In the genomic region with DNA sequence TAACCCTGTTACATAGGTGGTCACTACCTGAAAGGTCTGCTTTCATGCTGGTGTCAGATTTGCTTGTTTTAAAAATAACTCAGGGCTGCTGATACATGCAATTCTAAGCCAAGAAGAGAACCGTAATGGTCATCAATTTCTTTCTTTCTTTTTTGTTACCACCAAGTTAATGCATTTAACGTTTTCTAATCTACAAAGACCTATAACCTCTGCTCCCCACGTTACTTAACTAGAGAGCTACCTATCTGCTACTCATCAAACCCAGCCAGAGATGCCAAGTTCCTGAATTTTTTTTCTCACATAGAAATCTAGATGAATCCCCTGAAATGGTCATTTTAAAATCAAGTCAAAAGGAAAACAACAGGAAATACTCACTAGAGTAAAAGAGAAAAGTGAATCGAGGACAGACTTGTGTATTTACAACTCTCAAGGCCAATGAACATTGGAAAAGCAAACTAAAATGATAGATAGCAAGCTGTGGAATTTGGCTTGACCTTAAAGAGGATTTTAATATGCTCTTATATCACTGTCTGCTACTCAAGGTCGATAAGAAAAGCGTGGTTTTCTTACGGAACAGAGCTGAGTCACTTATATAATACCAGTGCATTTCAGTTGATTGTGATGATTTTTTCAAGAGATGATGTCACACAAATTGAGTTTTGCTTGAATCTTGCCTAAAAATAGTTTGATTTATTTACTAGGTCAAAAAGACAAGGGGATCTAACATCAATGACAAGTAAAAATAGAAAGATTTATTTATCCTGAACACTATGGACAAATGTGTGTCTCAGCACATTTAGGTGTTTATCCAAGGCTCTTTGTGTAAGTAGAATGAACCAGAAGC, we compare ENCODE assay signal across 10 cellular contexts.
DNase-seq lines count a peak whose midpoint lies in the region; ATAC-seq and TF ChIP-seq lines count a peak whose summit lies in the region.
"Had no signal": no experiment of that assay in that cellular context is flagged by ENCODE, and none has a peak within 500 bp of the region (broad histone marks: within the 10 kb centered on the region; RNA-seq: fewer than 3 reads in every experiment).

No MANE protein-coding gene starts in this region.

- H3K4me1 ChIP-seq in left lung, result peaks cover 0 to 45% of the 10 kb centered on the region in 2 donors

- H3K27ac ChIP-seq in left lung (no peak overlapping the region), temporal lobe (ENCODE audit: low read depth, low read length) (peak overlapping the region; percentile 1)
- H3K27ac ChIP-seq: SJSA1 had no signal

- H3K36me3 ChIP-seq in left lung, result no peaks in the 10 kb centered on the region
- H3K36me3 ChIP-seq: SJSA1 had no signal

- no peaks in the 10 kb centered on the region for H3K9me3 ChIP-seq in left lung
- H3K9me3 ChIP-seq: SJSA1 had no signal

- TF ChIP-seq CTCF in left lung (IDR thresholded peaks at IDR 0.05), result no peak

- no peaks in the 10 kb centered on the region for H3K9me3 Mint-ChIP-seq in activated naive CD4-positive, alpha-beta T cell treated with anti-CD3 and anti-CD28 coated beads, Interleukin-2, amount 50 U/mL, for 24 hours

- H3K4me1 Mint-ChIP-seq in activated naive CD4-positive, alpha-beta T cell treated with anti-CD3 and anti-CD28 coated beads, Interleukin-2, amount 50 U/mL, for 24 hours, result peaks cover 61% of the 10 kb centered on the region

- peak; percentile 63 for ATAC-seq in left lung

- no peak overlapping the region for H3K4me3 ChIP-seq in left lung
- H3K4me3 ChIP-seq: SJSA1 had no signal

- H3K36me3 Mint-ChIP-seq in activated naive CD4-positive, alpha-beta T cell treated with anti-CD3 and anti-CD28 coated beads, Interleukin-2, amount 50 U/mL, for 24 hours, result no peaks in the 10 kb centered on the region

- H3K4me3 Mint-ChIP-seq in activated naive CD4-positive, alpha-beta T cell treated with anti-CD3 and anti-CD28 coated beads, Interleukin-2, amount 50 U/mL, for 24 hours, result peak overlapping the region; percentile 45

- no peak for DNase-seq in activated naive CD4-positive, alpha-beta T cell (lab: John Stamatoyannopoulos, UW)
- peak; percentile 97 for DNase-seq in amniotic epithelial cell (ENCODE audit: low read depth)
- DNase-seq in left lung, result no peak
- DNase-seq in NCI-H446 (lab: John Stamatoyannopoulos, UW), result no peak
- no peak for DNase-seq in NCI-H524 treated with DMSO at 0.1 percent for 48 hours (lab: John Stamatoyannopoulos, UW)
- DNase-seq in GM03348 (ENCODE audit: low spot score), result no peak
- DNase-seq: NCI-H1694 treated with DMSO at 0.1 percent for 48 hours had no signal

- no peaks in the 10 kb centered on the region for H3K27me3 ChIP-seq in left lung
- H3K27me3 ChIP-seq: SJSA1 had no signal

- intact Hi-C loops in left lung (cut with DNase I), result no loop called here

- peak overlapping the region; percentile 75 for H3K27ac Mint-ChIP-seq in activated naive CD4-positive, alpha-beta T cell treated with anti-CD3 and anti-CD28 coated beads, Interleukin-2, amount 50 U/mL, for 24 hours

- no peaks in the 10 kb centered on the region for H3K27me3 Mint-ChIP-seq in activated naive CD4-positive, alpha-beta T cell treated with anti-CD3 and anti-CD28 coated beads, Interleukin-2, amount 50 U/mL, for 24 hours
